13 cellular contexts compared by ENCODE assay signal in the genomic region with DNA sequence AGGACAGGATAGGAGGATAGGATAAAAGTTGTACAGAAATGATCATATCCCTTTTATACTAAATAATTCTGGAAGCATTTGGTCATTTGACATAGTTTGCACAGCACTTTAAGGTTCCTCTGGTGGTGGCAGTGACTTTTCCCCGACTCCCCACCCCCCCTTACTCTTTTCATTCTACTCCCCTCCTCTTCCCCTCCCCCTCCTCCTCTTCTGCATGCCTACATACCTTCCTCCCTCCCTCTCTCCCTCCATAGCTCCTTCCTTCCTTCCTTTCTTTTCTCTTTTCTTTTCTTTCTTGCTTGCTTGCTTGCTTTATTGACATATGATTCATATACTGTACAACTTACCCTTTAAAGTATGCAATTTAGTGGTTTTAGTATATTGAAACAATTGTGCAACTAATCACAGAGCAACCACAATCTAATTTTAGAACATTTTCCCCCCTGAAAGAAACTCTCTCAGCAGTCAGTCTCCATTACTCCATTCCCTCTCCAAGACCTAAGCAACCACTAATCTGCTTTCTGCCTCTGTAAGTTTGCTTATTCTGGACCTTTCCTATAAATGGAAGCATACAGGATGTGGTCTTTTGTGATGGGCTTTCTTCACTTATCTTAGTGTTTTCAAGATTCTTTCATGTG.
A peak's percentile ranks its signal among the peaks of the same experiment; 100 is the strongest.
DNase-seq lines count a peak whose midpoint lies in the region; TF ChIP-seq lines count a peak whose summit lies in the region.
"Had no signal": no experiment of that assay in that cellular context is flagged by ENCODE, and none has a peak within 500 bp of the region (broad histone marks: within the 10 kb centered on the region; RNA-seq: fewer than 3 reads in every experiment).

No MANE protein-coding gene starts in this region.

- POLR2A ChIA-PET in HEK293T (lab: Yijun Ruan, JAX): no interaction called here

- CTCF ChIA-PET in HEK293T (lab: Yijun Ruan, JAX): no interaction called here

- H3K4me3 ChIP-seq in skeletal muscle cell (ENCODE audit: low read depth, low read length): no peak overlapping the region
- H3K4me3 ChIP-seq: gastrocnemius medialis, thoracic aorta had no signal

- DNase-seq in H4 (ENCODE audit: low spot score) (peak; percentile 63), RPMI7951 (ENCODE audit: low read depth) (peak; percentile 69), fibroblast of gingiva (ENCODE audit: low read depth) (peak; percentile 87), skeletal muscle cell (ENCODE audit: low read depth) (peak; percentile 69), NCI-H2171 (lab: John Stamatoyannopoulos, UW) (no peak), NCI-H2081 treated with DMSO at 0.1 percent for 48 hours (lab: John Stamatoyannopoulos, UW) (no peak), HEK293T (ENCODE audit: extremely low spot score) (no peak)
- DNase-seq: activated CD4-positive, alpha-beta T cell treated with anti-CD3 and anti-CD28 coated beads, Interleukin-2, amount 50 U/mL, for 4 hours; activated naive CD8-positive, alpha-beta T cell treated with anti-CD3 and anti-CD28 coated beads, Interleukin-2, amount 10 ng/mL, durations not matched to agents 7 days and 5 days; gastrocnemius medialis; NCI-H1092; stimulated activated CD4-positive, alpha-beta T cell treated with anti-CD3 and anti-CD28 coated beads, Interleukin-2, amount 100 ng/mL, for 24 hours had no signal

TF ChIP-seq in HEK293T, 16 proteins besides CTCF, POLR2A, EP300 and RAD21:
- no peak for TF ChIP-seq TARDBP (IDR thresholded peaks at IDR 0.05)
- no peak for TF ChIP-seq ZNF384 (IDR thresholded peaks at IDR 0.05)
- no peak for TF ChIP-seq FOXK2 (IDR thresholded peaks at IDR 0.05)
- TF ChIP-seq PKNOX1 (IDR thresholded peaks at IDR 0.05): no peak
- no peak for TF ChIP-seq FOXM1 (IDR thresholded peaks at IDR 0.05; ENCODE audit: borderline replicate concordance)
- TF ChIP-seq ELF4 (IDR thresholded peaks at IDR 0.05): no peak
- TF ChIP-seq NFRKB (IDR thresholded peaks at IDR 0.05): no peak
- TF ChIP-seq SUZ12 (IDR thresholded peaks at IDR 0.05): no peak
- no peak for TF ChIP-seq CTBP1 (IDR thresholded peaks at IDR 0.05; ENCODE audit: borderline replicate concordance)

Comparison
In these comparisons a context has a peak if more than half of its experiments do, and no peak if none do; other contexts are left out.
1. DNase-seq: peak in H4 (single experiment), RPMI7951 (single experiment), fibroblast of gingiva (single experiment) and skeletal muscle cell (single experiment); none in NCI-H2171 (single experiment), NCI-H2081 treated with DMSO at 0.1 percent for 48 hours (single experiment) and HEK293T (single experiment).